8 cellular contexts compared by ENCODE assay signal in genomic region chr1:43650306-43650941, GRCh38. TPM values are rescaled to one million over a fixed set of nuclear protein-coding genes. Genes with fewer than 3 reads are reported as not detected.
DNase-seq lines count a peak whose midpoint lies in the region; ATAC-seq and TF ChIP-seq lines count a peak whose summit lies in the region.

No MANE protein-coding gene starts in this region.

- in situ Hi-C loops in IMR-90 (cut with MboI; ENCODE audit: low sequenced_read_pairs) = no loop called here

- WGBS in IMR-90 (ENCODE audit: extremely low coverage in 2 of 2, insufficient read length in 1 of 2), 2 experiments = 0% methylated on average over 7 of the region's 33 CpGs; no CpG with 5 or more reads in 1 of the 2 experiments
- 0% methylated on average over 32 of the region's 33 CpGs for WGBS in esophagus muscularis mucosa

- H3K14ac ChIP-seq in IMR-90 (replicated peaks; ENCODE audit: low read depth, low read length) = peak overlapping the region; percentile 100

- peak overlapping the region; percentile 65 for H2AK5ac ChIP-seq in IMR-90 (ENCODE audit: low read depth, low read length)

- peaks cover 34% of the 10 kb centered on the region for H3K4me1 Mint-ChIP-seq in activated T-cell treated with anti-CD3 and anti-CD28 coated beads, Interleukin-2, amount 50 U/mL, for 24 hours (ENCODE audit: low read depth)

- peak overlapping the region; percentile 99 for H3K4me3 Mint-ChIP-seq in activated T-cell treated with anti-CD3 and anti-CD28 coated beads, Interleukin-2, amount 50 U/mL, for 24 hours

- DNase-seq in DMS114 treated with DMSO at 0.1 percent for 48 hours (lab: John Stamatoyannopoulos, UW; ENCODE audit: unreplicated experiment) (peak; percentile 96), IMR-90 (peak; percentile 99), OCI-LY7 (ENCODE audit: low spot score) (peak; percentile 99), esophagus muscularis mucosa (ENCODE audit: extremely low spot score) (peak; percentile 99)
- peak; percentile 91 for DNase-seq in activated T-cell treated with anti-CD3 and anti-CD28 coated beads, Interleukin-2, amount 50 U/mL, for 24 hours
- DNase-seq in stimulated activated CD8-positive, alpha-beta memory T cell treated with anti-CD3 and anti-CD28 coated beads, Interleukin-7, amount 100 ng/mL, for 24 hours (ENCODE audit: low read depth) = peak; percentile 77

- TF ChIP-seq CTCF in IMR-90 (conservative IDR thresholded peaks at IDR 0.05; ENCODE audit: low read depth, low read length) (no peak), OCI-LY7 (conservative IDR thresholded peaks at IDR 0.05; ENCODE audit: low read length) (no peak), esophagus muscularis mucosa (IDR thresholded peaks at IDR 0.05) (no peak)

- peak overlapping the region; percentile 53 to 94 for H4K8ac ChIP-seq in IMR-90 (ENCODE audit: low read depth in 2 of 2, low read length in 2 of 2)

- H3K9me2 ChIP-seq in OCI-LY7 (ENCODE audit: insufficient read depth, low read length) = no peaks in the 10 kb centered on the region

- POLR2A ChIA-PET in IMR-90 (lab: Charles Lee; ENCODE audit: unreplicated experiment) (interaction anchor here (0.5 to 1.2 kb wide), 5 partner anchors 9 to 1072 kb away, joined by 3 to 7 read pairs (median 4); no protein-coding TSS in a partner anchor), OCI-LY7 (lab: Charles Lee) (interaction anchor here (0.6 to 2.7 kb wide), 12 partner anchors 9 to 429 kb away, joined by 3 to 18 read pairs (median 4); partner anchors contain the start of genes MED8 and ST3GAL3)

- peak overlapping the region; percentile 78; the same call in 1 of the 3 replicates for H2BK15ac ChIP-seq in IMR-90 (ENCODE audit: low read depth, low read length)

- H3K4me3 ChIP-seq in IMR-90 (ENCODE audit: insufficient read depth, low read depth, low read length) = peak overlapping the region; percentile 87
- peak overlapping the region; percentile 98 for H3K4me3 ChIP-seq in OCI-LY7 (ENCODE audit: low read depth, low read length, poor library complexity, severe bottlenecking)
- H3K4me3 ChIP-seq in esophagus muscularis mucosa = peak overlapping the region; percentile 68 to 80 (median 78)
- peak overlapping the region; percentile 83 to 94 for H3K4me3 ChIP-seq in muscle layer of colon (ENCODE audit: low read depth in 1 of 2, low read length in 2 of 2)

- peak; percentile 100 for TF ChIP-seq POLR2A in IMR-90 (IDR thresholded peaks at IDR 0.05; ENCODE audit: low read depth, low read length)
- TF ChIP-seq POLR2A in esophagus muscularis mucosa (IDR thresholded peaks at IDR 0.05; ENCODE audit: low read depth) = peak; percentile 94

- no peaks in the 10 kb centered on the region for H3K9me3 Mint-ChIP-seq in activated T-cell treated with anti-CD3 and anti-CD28 coated beads, Interleukin-2, amount 50 U/mL, for 24 hours

- no peaks in the 10 kb centered on the region for H3K27me3 Mint-ChIP-seq in activated T-cell treated with anti-CD3 and anti-CD28 coated beads, Interleukin-2, amount 50 U/mL, for 24 hours

- H3K4me1 ChIP-seq in IMR-90 (ENCODE audit: control insufficient read depth, insufficient read depth, low read length) (peaks cover 4% of the 10 kb centered on the region; the same call in 1 of the 2 replicates), OCI-LY7 (ENCODE audit: insufficient read depth, low read length, poor library complexity, severe bottlenecking) (peaks cover 27% of the 10 kb centered on the region), esophagus muscularis mucosa (peaks cover 19 to 36% (median 31%) of the 10 kb centered on the region in 4 donors), muscle layer of colon (ENCODE audit: insufficient read depth, low read length) (peaks cover 18% of the 10 kb centered on the region)

- H3K27ac Mint-ChIP-seq in activated T-cell treated with anti-CD3 and anti-CD28 coated beads, Interleukin-2, amount 50 U/mL, for 24 hours = peak overlapping the region; percentile 99

- H3K9me1 ChIP-seq in IMR-90 (ENCODE audit: insufficient read depth, low read length) = no peaks in the 10 kb centered on the region

- H2BK5ac ChIP-seq in IMR-90 (ENCODE audit: low read depth, low read length, poor library complexity, severe bottlenecking) = peak overlapping the region; percentile 95

- peak overlapping the region; percentile 93 for H2AK9ac ChIP-seq in IMR-90 (replicated peaks; ENCODE audit: low read depth, low read length, poor library complexity)

- CTCF ChIA-PET in IMR-90 (lab: Yijun Ruan, JAX) (interaction anchor here (1.5 kb wide), 1 partner anchor 284 kb away, joined by 5 read pairs; no protein-coding TSS in a partner anchor), OCI-LY7 (lab: Charles Lee; ENCODE audit: unreplicated experiment) (interaction anchor here (0.6 to 1.2 kb wide), 3 partner anchors 29 to 1786 kb away, joined by 3 to 4 read pairs (median 3); no protein-coding TSS in a partner anchor)

- H3K9me3 ChIP-seq in IMR-90 (ENCODE audit: control insufficient read depth, insufficient read depth, low read length) (no peaks in the 10 kb centered on the region), OCI-LY7 (ENCODE audit: low read length) (no peaks in the 10 kb centered on the region), esophagus muscularis mucosa (no peaks in the 10 kb centered on the region), muscle layer of colon (ENCODE audit: low read length) (no peaks in the 10 kb centered on the region)

- H3K27ac ChIP-seq in IMR-90 (ENCODE audit: insufficient read depth, low read length) (peak overlapping the region; percentile 95), OCI-LY7 (ENCODE audit: low read depth, low read length, poor library complexity, severe bottlenecking) (peak overlapping the region; percentile 61), esophagus muscularis mucosa (replicated peaks in 1 of 4) (peak overlapping the region; percentile 92 to 96 (median 94)), muscle layer of colon (ENCODE audit: low read depth, low read length) (peak overlapping the region; percentile 97)

- H3K18ac ChIP-seq in IMR-90 (ENCODE audit: low read depth, low read length) = peak overlapping the region; percentile 90

- peak overlapping the region; percentile 95 for H2AFZ ChIP-seq in IMR-90 (replicated peaks; ENCODE audit: low read length, poor library complexity)
- peak overlapping the region; percentile 67; the same call in 1 of the 2 replicates for H2AFZ ChIP-seq in OCI-LY7 (ENCODE audit: low read length)

- peak overlapping the region; percentile 98 for H3K23ac ChIP-seq in IMR-90 (ENCODE audit: low read depth, low read length)

- H3K79me2 ChIP-seq in OCI-LY7 (ENCODE audit: insufficient read depth, low read depth, low read length) = peaks cover 27% of the 10 kb centered on the region

- intact Hi-C loops in IMR-90 (cut with micrococcal nuclease) (loop anchor here (1.0 kb wide), 1 partner anchor 121 kb away; no protein-coding TSS in a partner anchor), OCI-LY7 (cut with micrococcal nuclease; ENCODE audit: unreplicated experiment) (loop anchor here (2.0 to 10.0 kb wide), 3 partner anchors 380 to 698 kb away; partner anchors contain the start of gene SLC6A9), esophagus muscularis mucosa (cut with DNase I) (loop anchor here (2.0 kb wide), 1 partner anchor 122 kb away; no protein-coding TSS in a partner anchor)

- H3K27me3 ChIP-seq in IMR-90 (ENCODE audit: control insufficient read depth, insufficient read depth, low read length) (no peaks in the 10 kb centered on the region), esophagus muscularis mucosa (peaks cover 0 to 2% (median 0%) of the 10 kb centered on the region in 4 donors), muscle layer of colon (ENCODE audit: control insufficient read depth in 1 of 2, insufficient read depth in 2 of 2, low read length in 2 of 2) (no peaks in the 10 kb centered on the region)

- peaks cover 14% of the 10 kb centered on the region for H3K36me3 ChIP-seq in IMR-90 (ENCODE audit: control insufficient read depth, insufficient read depth, low read length)
- peaks cover 24% of the 10 kb centered on the region for H3K36me3 ChIP-seq in OCI-LY7 (ENCODE audit: insufficient read depth, low read length)
- peaks cover 12 to 26% (median 22%) of the 10 kb centered on the region in 4 donors for H3K36me3 ChIP-seq in esophagus muscularis mucosa
- peaks cover 21% of the 10 kb centered on the region for H3K36me3 ChIP-seq in muscle layer of colon (ENCODE audit: insufficient read depth, low read length)

- dilution Hi-C loops in IMR-90 (cut with HindIII; ENCODE audit: low sequenced_read_pairs, unreplicated experiment) = no loop called here

- no TSS peak for BruUV-seq in IMR-90 (replicated peaks; lab: Mats Ljungman, UMichigan)
- BruUV-seq in OCI-LY7 (replicated peaks; lab: Mats Ljungman, UMichigan) = no TSS peak

- peak overlapping the region; percentile 93 for H2BK120ac ChIP-seq in IMR-90 (ENCODE audit: low read depth, low read length)

- no peak for TF ChIP-seq EP300 in esophagus muscularis mucosa (IDR thresholded peaks at IDR 0.05)

- peak overlapping the region; percentile 98 for H3K4ac ChIP-seq in IMR-90 (ENCODE audit: low read depth, low read length)

- H3K79me1 ChIP-seq in IMR-90 (ENCODE audit: low read depth in 1 of 2, low read length in 2 of 2) = peaks cover 13 to 36% of the 10 kb centered on the region in 2 experiments

- H4K5ac ChIP-seq in IMR-90 (ENCODE audit: low read depth, low read length) = peak overlapping the region; percentile 87

- H4K91ac ChIP-seq in IMR-90 (ENCODE audit: insufficient read depth, low read depth, low read length) = peak overlapping the region; percentile 97

- H3K9ac ChIP-seq in IMR-90 (ENCODE audit: low read depth, low read length) = peak overlapping the region; percentile 96
- peak overlapping the region; percentile 72 for H3K9ac ChIP-seq in muscle layer of colon (ENCODE audit: low read length)

- peaks cover 36% of the 10 kb centered on the region for H3K36me3 Mint-ChIP-seq in activated T-cell treated with anti-CD3 and anti-CD28 coated beads, Interleukin-2, amount 50 U/mL, for 24 hours (ENCODE audit: low read depth)

- H4K20me1 ChIP-seq in IMR-90 (ENCODE audit: insufficient read depth, low read length) = peaks cover 26% of the 10 kb centered on the region; the same call in 1 of the 2 replicates
- H4K20me1 ChIP-seq in OCI-LY7 (ENCODE audit: insufficient read depth, low read length) = peaks cover 8% of the 10 kb centered on the region; the same call in 1 of the 2 replicates

- peak overlapping the region; percentile 78; the same call in 1 of the 2 replicates for H2BK20ac ChIP-seq in IMR-90 (ENCODE audit: low read depth, low read length)

- TF ChIP-seq RAD21 in IMR-90 (IDR thresholded peaks at IDR 0.05; ENCODE audit: low read length) = 0 out of 2 replicates have a peak, but pooled peaks have one; percentile 4

- ATAC-seq in GM21529 (IDR thresholded peaks at IDR 0.05; ENCODE audit: unreplicated experiment) (peak; percentile 57), IMR-90 (ENCODE audit: low read depth) (peak; percentile 88)

- peak overlapping the region; percentile 97 for H3K56ac ChIP-seq in IMR-90 (ENCODE audit: extremely low read depth, insufficient read depth, low read length)

- H3K4me2 ChIP-seq in IMR-90 (ENCODE audit: low read depth, low read length) (peak overlapping the region; percentile 97), OCI-LY7 (ENCODE audit: low read length) (peak overlapping the region; percentile 87)

RNA-seq across cellular contexts. Expression of gene KDM4A, which starts 0.5 kb away (rescaled TPM):
- 41.1 and 47.3 TPM in 2 replicates for total RNA-seq in IMR-90 (2012; rRNA removed)
- polyA plus RNA-seq in IMR-90 (2012; rRNA removed) = 21.1 and 23.8 TPM in 2 replicates
- 9.6 and 14.6 TPM in 2 replicates for polyA plus RNA-seq in IMR-90 (2012; cell fraction: cytosol; rRNA removed)
- polyA plus RNA-seq in IMR-90 (2012; cell fraction: nucleus; rRNA removed; ENCODE audit: low replicate concordance) = 13.8 and 34.2 TPM in 2 replicates
- 20.2 and 20.5 TPM in 2 replicates for total RNA-seq in OCI-LY7 (2014; rRNA removed; shearing (Covaris generic))
- total RNA-seq in OCI-LY7 (2022) = 48.9 and 50.2 TPM in 2 replicates
- total RNA-seq in esophagus muscularis mucosa = 10 to 100 TPM; 15.1 to 25.7 (median 22.4) TPM

RNA-seq across cellular contexts. Expression of gene ST3GAL3, which starts 56.9 kb away (rescaled TPM):
- total RNA-seq in IMR-90 (2012; rRNA removed) (10.3 and 12.0 TPM in 2 replicates), OCI-LY7 (2022) (45.0 and 52.0 TPM in 2 replicates), esophagus muscularis mucosa (10 to 100 TPM; 23.3 to 37.1 (median 30.1) TPM)
- polyA plus RNA-seq in IMR-90 (2012; rRNA removed) = 14.8 and 16.3 TPM in 2 replicates
- 17.5 and 28.5 TPM in 2 replicates for polyA plus RNA-seq in IMR-90 (2012; cell fraction: cytosol; rRNA removed)
- 25.8 and 30.3 TPM in 2 replicates for polyA plus RNA-seq in IMR-90 (2012; cell fraction: nucleus; rRNA removed; ENCODE audit: low replicate concordance)
- total RNA-seq in OCI-LY7 (2014; rRNA removed; shearing (Covaris generic)) = 13.2 and 24.0 TPM in 2 replicates

Comparison
In these comparisons a context has a peak if more than half of its experiments do, and no peak if none do; other contexts are left out.
1. Peak in every context shown above with its lines: DNase-seq, ATAC-seq, H3K4me3 ChIP-seq and H3K27ac ChIP-seq.